Comparison of ENCODE assay signal across 11 cellular contexts in genomic region chr10:69229565-69229886, GRCh38. TPM values are rescaled to one million over a fixed set of nuclear protein-coding genes. Genes with fewer than 3 reads are reported as not detected.
DNase-seq lines count a peak whose midpoint lies in the region; ATAC-seq and TF ChIP-seq lines count a peak whose summit lies in the region.
"Had no signal": no experiment of that assay in that cellular context is flagged by ENCODE, and none has a peak within 500 bp of the region (broad histone marks: within the 10 kb centered on the region; RNA-seq: fewer than 3 reads in every experiment).

No MANE protein-coding gene starts in this region.

- no peak overlapping the region for H4K5ac ChIP-seq in IMR-90 (ENCODE audit: low read depth, low read length)

- H2BK5ac ChIP-seq in IMR-90 (ENCODE audit: low read depth, low read length, poor library complexity, severe bottlenecking): no peak overlapping the region

- no CpG with 5 or more reads among the region's 7 CpGs for WGBS in IMR-90 (ENCODE audit: extremely low coverage in 2 of 2, insufficient read length in 1 of 2), 2 experiments

- no peaks in the 10 kb centered on the region for H3K79me1 ChIP-seq in IMR-90 (ENCODE audit: low read depth in 1 of 2, low read length in 2 of 2)

- no peak overlapping the region; the same call in 1 of the 2 replicates for H2BK20ac ChIP-seq in IMR-90 (ENCODE audit: low read depth, low read length)

- TF ChIP-seq POLR2A in IMR-90 (IDR thresholded peaks at IDR 0.05; ENCODE audit: low read depth, low read length): no peak

- DNase-seq in CD4-positive, alpha-beta T cell: no peak
- DNase-seq in IMR-90 (no peak), naive B cell (no peak), G401 (ENCODE audit: low spot score) (no peak), D341Med (ENCODE audit: low spot score) (no peak)
- DNase-seq in activated T-helper 2 cell treated with anti-CD3 and anti-CD28 coated beads, Interferon-gamma antibody, Interleukin-2, Interleukin-4, amounts not matched to agents 10 μg/mL and 5 μg/mL and 100 μg/mL, durations not matched to agents 14 hours and 24 hours and 36 hours (ENCODE audit: low spot score): no peak
- DNase-seq: cerebellar nuclear complex, NCI-H2107 had no signal

- peak overlapping the region; percentile 15 for H2AK9ac ChIP-seq in IMR-90 (replicated peaks; ENCODE audit: low read depth, low read length, poor library complexity)

- no peaks in the 10 kb centered on the region for H4K20me1 ChIP-seq in IMR-90 (ENCODE audit: insufficient read depth, low read length)

- no peaks in the 10 kb centered on the region for H3K27me3 Mint-ChIP-seq in CD4-positive, alpha-beta T cell
- H3K27me3 Mint-ChIP-seq in activated T-helper 2 cell treated with anti-CD3 and anti-CD28 coated beads, Interferon-gamma antibody, Interleukin-2, Interleukin-4, amounts not matched to agents 10 μg/mL and 5 μg/mL and 100 μg/mL, durations not matched to agents 14 hours and 24 hours and 36 hours (ENCODE audit: low read depth): no peaks in the 10 kb centered on the region
- no peaks in the 10 kb centered on the region for H3K27me3 Mint-ChIP-seq in naive B cell

- H4K91ac ChIP-seq in IMR-90 (ENCODE audit: insufficient read depth, low read depth, low read length): no peak overlapping the region

- no peak for TF ChIP-seq CTCF in CD4-positive, alpha-beta T cell (IDR thresholded peaks at IDR 0.05)
- TF ChIP-seq CTCF in IMR-90 (conservative IDR thresholded peaks at IDR 0.05; ENCODE audit: low read depth, low read length): no peak

- intact Hi-C loops in CD4-positive, alpha-beta T cell (cut with DNase I, micrococcal nuclease): loop anchor here in 1 of 2 experiments (10.0 kb wide), 1 partner anchor 225 kb away; no protein-coding TSS in a partner anchor
- intact Hi-C loops in IMR-90 (cut with micrococcal nuclease): no loop called here
- intact Hi-C loops in activated T-helper 2 cell treated with anti-CD3 and anti-CD28 coated beads, Interferon-gamma antibody, Interleukin-2, Interleukin-4, amounts not matched to agents 10 μg/mL and 5 μg/mL and 100 μg/mL, durations not matched to agents 14 hours and 24 hours and 36 hours (cut with micrococcal nuclease): loop anchor here (2.0 to 10.0 kb wide), 2 partner anchors 105 to 163 kb away; partner anchors contain the start of gene VPS26A

- no TSS peak for BruUV-seq in IMR-90 (replicated peaks; lab: Mats Ljungman, UMichigan)

- H2BK120ac ChIP-seq in IMR-90 (ENCODE audit: low read depth, low read length): no peak overlapping the region

- no peaks in the 10 kb centered on the region for H3K36me3 Mint-ChIP-seq in CD4-positive, alpha-beta T cell (ENCODE audit: low read depth)
- H3K36me3 Mint-ChIP-seq in activated T-helper 2 cell treated with anti-CD3 and anti-CD28 coated beads, Interferon-gamma antibody, Interleukin-2, Interleukin-4, amounts not matched to agents 10 μg/mL and 5 μg/mL and 100 μg/mL, durations not matched to agents 14 hours and 24 hours and 36 hours (ENCODE audit: low read depth): no peaks in the 10 kb centered on the region
- H3K36me3 Mint-ChIP-seq in naive B cell: no peaks in the 10 kb centered on the region

- CTCF ChIA-PET in CD4-positive, alpha-beta T cell (lab: Charles Lee): interaction anchor here (0.8 to 1.2 kb wide), 2 partner anchors 163 to 179 kb away, joined by 3 to 4 read pairs; no protein-coding TSS in a partner anchor
- CTCF ChIA-PET in IMR-90 (lab: Yijun Ruan, JAX): no interaction called here

- no peak overlapping the region for H2AK5ac ChIP-seq in IMR-90 (ENCODE audit: low read depth, low read length)

- no peak overlapping the region for H3K27ac ChIP-seq in CD4-positive, alpha-beta T cell (ENCODE audit: low read depth, low read length)
- no peak overlapping the region for H3K27ac ChIP-seq in IMR-90 (ENCODE audit: insufficient read depth, low read length)

- peaks cover 2% of the 10 kb centered on the region; the same call in 1 of the 2 replicates for H3K4me1 ChIP-seq in IMR-90 (ENCODE audit: control insufficient read depth, insufficient read depth, low read length)

- H3K18ac ChIP-seq in IMR-90 (ENCODE audit: low read depth, low read length): no peak overlapping the region

- POLR2A ChIA-PET in CD4-positive, alpha-beta T cell (lab: Charles Lee): interaction anchor here (0.9 to 1.5 kb wide), 5 partner anchors 14 to 163 kb away, joined by 3 to 4 read pairs (median 4); no protein-coding TSS in a partner anchor
- POLR2A ChIA-PET in IMR-90 (lab: Charles Lee; ENCODE audit: unreplicated experiment): no interaction called here

- peak overlapping the region; percentile 3; the same call in 1 of the 2 replicates for H3K4ac ChIP-seq in IMR-90 (ENCODE audit: low read depth, low read length)

- no peaks in the 10 kb centered on the region for H3K9me3 Mint-ChIP-seq in CD4-positive, alpha-beta T cell
- no peaks in the 10 kb centered on the region for H3K9me3 Mint-ChIP-seq in activated T-helper 2 cell treated with anti-CD3 and anti-CD28 coated beads, Interferon-gamma antibody, Interleukin-2, Interleukin-4, amounts not matched to agents 10 μg/mL and 5 μg/mL and 100 μg/mL, durations not matched to agents 14 hours and 24 hours and 36 hours
- H3K9me3 Mint-ChIP-seq in naive B cell: no peaks in the 10 kb centered on the region
- H3K9me3 Mint-ChIP-seq: neural crest cell had no signal

- H3K14ac ChIP-seq in IMR-90 (replicated peaks; ENCODE audit: low read depth, low read length): no peak overlapping the region

- dilution Hi-C loops in IMR-90 (cut with HindIII; ENCODE audit: low sequenced_read_pairs, unreplicated experiment): no loop called here

- no peak overlapping the region for H2BK15ac ChIP-seq in IMR-90 (ENCODE audit: low read depth, low read length)

- no peaks in the 10 kb centered on the region for H3K9me3 ChIP-seq in CD4-positive, alpha-beta T cell (ENCODE audit: control insufficient read depth, low read length)
- no peaks in the 10 kb centered on the region for H3K9me3 ChIP-seq in IMR-90 (ENCODE audit: control insufficient read depth, insufficient read depth, low read length)

- H4K8ac ChIP-seq in IMR-90 (ENCODE audit: low read depth in 2 of 2, low read length in 2 of 2): no peak overlapping the region

- no peak overlapping the region for H3K4me2 ChIP-seq in IMR-90 (ENCODE audit: low read depth, low read length)

- in situ Hi-C loops in IMR-90 (cut with MboI; ENCODE audit: low sequenced_read_pairs) (no loop called here), G401 (cut with HindIII; ENCODE audit: low sequenced_read_pairs) (no loop called here)

- H3K4me1 Mint-ChIP-seq in CD4-positive, alpha-beta T cell (ENCODE audit: low read depth): peaks cover 70% of the 10 kb centered on the region
- H3K4me1 Mint-ChIP-seq in activated T-helper 2 cell treated with anti-CD3 and anti-CD28 coated beads, Interferon-gamma antibody, Interleukin-2, Interleukin-4, amounts not matched to agents 10 μg/mL and 5 μg/mL and 100 μg/mL, durations not matched to agents 14 hours and 24 hours and 36 hours (ENCODE audit: low read depth): peaks cover 61% of the 10 kb centered on the region
- H3K4me1 Mint-ChIP-seq in naive B cell: peaks cover 20 to 24% (median 21%) of the 10 kb centered on the region in 3 donors

- H3K9me1 ChIP-seq in IMR-90 (ENCODE audit: insufficient read depth, low read length): peaks cover 14% of the 10 kb centered on the region

- H3K9ac ChIP-seq in IMR-90 (ENCODE audit: low read depth, low read length): no peak overlapping the region

- peak overlapping the region; percentile 73 for H3K4me3 Mint-ChIP-seq in CD4-positive, alpha-beta T cell
- peak overlapping the region; percentile 78 for H3K4me3 Mint-ChIP-seq in activated T-helper 2 cell treated with anti-CD3 and anti-CD28 coated beads, Interferon-gamma antibody, Interleukin-2, Interleukin-4, amounts not matched to agents 10 μg/mL and 5 μg/mL and 100 μg/mL, durations not matched to agents 14 hours and 24 hours and 36 hours (ENCODE audit: low read depth)
- peak overlapping the region; percentile 16 to 76 (median 68) for H3K4me3 Mint-ChIP-seq in naive B cell
- H3K4me3 Mint-ChIP-seq: neural crest cell had no signal

- H3K36me3 ChIP-seq in IMR-90 (ENCODE audit: control insufficient read depth, insufficient read depth, low read length): no peaks in the 10 kb centered on the region

- H3K23ac ChIP-seq in IMR-90 (ENCODE audit: low read depth, low read length): no peak overlapping the region

- H3K27ac Mint-ChIP-seq in CD4-positive, alpha-beta T cell: peak overlapping the region; percentile 83
- H3K27ac Mint-ChIP-seq in activated T-helper 2 cell treated with anti-CD3 and anti-CD28 coated beads, Interferon-gamma antibody, Interleukin-2, Interleukin-4, amounts not matched to agents 10 μg/mL and 5 μg/mL and 100 μg/mL, durations not matched to agents 14 hours and 24 hours and 36 hours: peak overlapping the region; percentile 94
- peak overlapping the region in 4 of 6 donors; percentile 33 to 89 (median 79) for H3K27ac Mint-ChIP-seq in naive B cell

- no peak overlapping the region for H3K56ac ChIP-seq in IMR-90 (ENCODE audit: extremely low read depth, insufficient read depth, low read length)

- TF ChIP-seq RAD21 in IMR-90 (IDR thresholded peaks at IDR 0.05; ENCODE audit: low read length): no peak

- no peak overlapping the region for H3K4me3 ChIP-seq in IMR-90 (ENCODE audit: insufficient read depth, low read depth, low read length)

- no peak for ATAC-seq in CD4-positive, alpha-beta T cell (ENCODE audit: poor library complexity)
- ATAC-seq in IMR-90 (ENCODE audit: low read depth): no peak
- no peak for ATAC-seq in naive B cell (ENCODE audit: low read depth in 2 of 2)
- no peak for ATAC-seq in HG03097 (IDR thresholded peaks at IDR 0.05; ENCODE audit: low FRiP score, unreplicated experiment)
- ATAC-seq in HG02981 (IDR thresholded peaks at IDR 0.05; ENCODE audit: unreplicated experiment): no peak

- no peaks in the 10 kb centered on the region for H3K27me3 ChIP-seq in CD4-positive, alpha-beta T cell (ENCODE audit: control insufficient read depth, insufficient read depth, low read length)
- peaks cover 2% of the 10 kb centered on the region; the same call in 1 of the 2 replicates for H3K27me3 ChIP-seq in IMR-90 (ENCODE audit: control insufficient read depth, insufficient read depth, low read length)

- peak overlapping the region; percentile 72 for H2AFZ ChIP-seq in IMR-90 (replicated peaks; ENCODE audit: low read length, poor library complexity)

RNA-seq across cellular contexts. Expression of gene HKDC1, which starts 9.4 kb away (rescaled TPM):
- 1 to 10 TPM; 3.1 to 4.5 TPM for total RNA-seq in CD4-positive, alpha-beta T cell
- under 0.01 TPM in 1 of 2 replicates, not detected in the other for total RNA-seq in IMR-90 (2012; rRNA removed)
- polyA plus RNA-seq in IMR-90 (2012; rRNA removed): 0.03 and 0.07 TPM in 2 replicates
- 0.12 TPM in 1 of 2 replicates, not detected in the other for polyA plus RNA-seq in IMR-90 (2012; cell fraction: cytosol; rRNA removed)
- 0.10 and 0.11 TPM in 2 replicates for polyA plus RNA-seq in IMR-90 (2012; cell fraction: nucleus; rRNA removed; ENCODE audit: low replicate concordance)
- total RNA-seq in activated T-helper 2 cell treated with anti-CD3 and anti-CD28 coated beads, Interferon-gamma antibody, Interleukin-2, Interleukin-4, amounts not matched to agents 10 μg/mL and 5 μg/mL and 100 μg/mL, durations not matched to agents 14 hours and 24 hours and 36 hours: 0.09 and 0.11 TPM in 2 replicates
- not detected for polyA plus RNA-seq in naive B cell (ENCODE audit: low read depth in 6 of 6)
- total RNA-seq in G401 (2014; rRNA removed; shearing (Covaris generic)): 1.2 and 2.8 TPM in 2 replicates
- total RNA-seq: neural crest cell had no signal

RNA-seq across cellular contexts. Expression of gene HK1, which starts 48.8 kb away (rescaled TPM):
- total RNA-seq in CD4-positive, alpha-beta T cell: 10 to 100 TPM; 45.6 to 48.1 TPM
- 90.5 and 107 TPM in 2 replicates for total RNA-seq in IMR-90 (2012; rRNA removed)
- 47.7 and 53.7 TPM in 2 replicates for polyA plus RNA-seq in IMR-90 (2012; rRNA removed)
- polyA plus RNA-seq in IMR-90 (2012; cell fraction: cytosol; rRNA removed): 31.0 and 34.7 TPM in 2 replicates
- 30.4 and 36.1 TPM in 2 replicates for polyA plus RNA-seq in IMR-90 (2012; cell fraction: nucleus; rRNA removed; ENCODE audit: low replicate concordance)
- 197 TPM in 2 replicates for total RNA-seq in activated T-helper 2 cell treated with anti-CD3 and anti-CD28 coated beads, Interferon-gamma antibody, Interleukin-2, Interleukin-4, amounts not matched to agents 10 μg/mL and 5 μg/mL and 100 μg/mL, durations not matched to agents 14 hours and 24 hours and 36 hours
- 10 to 100 TPM; 45.7 to 71.0 (median 59.3) TPM for polyA plus RNA-seq in naive B cell (ENCODE audit: low read depth in 6 of 6)
- total RNA-seq in G401 (2014; rRNA removed; shearing (Covaris generic)): 47.4 and 52.3 TPM in 2 replicates

RNA-seq across cellular contexts. Expression of gene SUPV3L1, which starts 49.5 kb away (rescaled TPM):
- 10 to 100 TPM; 78.1 to 78.7 TPM for total RNA-seq in CD4-positive, alpha-beta T cell
- total RNA-seq in IMR-90 (2012; rRNA removed): 22.5 and 24.4 TPM in 2 replicates
- polyA plus RNA-seq in IMR-90 (2012; rRNA removed) (22.1 and 26.5 TPM in 2 replicates), naive B cell (ENCODE audit: low read depth in 6 of 6) (10 to 100 TPM; 15.4 to 26.3 (median 21.5) TPM)
- polyA plus RNA-seq in IMR-90 (2012; cell fraction: cytosol; rRNA removed): 5.2 and 16.7 TPM in 2 replicates
- polyA plus RNA-seq in IMR-90 (2012; cell fraction: nucleus; rRNA removed; ENCODE audit: low replicate concordance): 6.3 and 58.5 TPM in 2 replicates
- 52.8 and 53.1 TPM in 2 replicates for total RNA-seq in activated T-helper 2 cell treated with anti-CD3 and anti-CD28 coated beads, Interferon-gamma antibody, Interleukin-2, Interleukin-4, amounts not matched to agents 10 μg/mL and 5 μg/mL and 100 μg/mL, durations not matched to agents 14 hours and 24 hours and 36 hours
- 22.2 and 47.0 TPM in 2 replicates for total RNA-seq in G401 (2014; rRNA removed; shearing (Covaris generic))
